9 cellular contexts compared by ENCODE assay signal in the genomic region with DNA sequence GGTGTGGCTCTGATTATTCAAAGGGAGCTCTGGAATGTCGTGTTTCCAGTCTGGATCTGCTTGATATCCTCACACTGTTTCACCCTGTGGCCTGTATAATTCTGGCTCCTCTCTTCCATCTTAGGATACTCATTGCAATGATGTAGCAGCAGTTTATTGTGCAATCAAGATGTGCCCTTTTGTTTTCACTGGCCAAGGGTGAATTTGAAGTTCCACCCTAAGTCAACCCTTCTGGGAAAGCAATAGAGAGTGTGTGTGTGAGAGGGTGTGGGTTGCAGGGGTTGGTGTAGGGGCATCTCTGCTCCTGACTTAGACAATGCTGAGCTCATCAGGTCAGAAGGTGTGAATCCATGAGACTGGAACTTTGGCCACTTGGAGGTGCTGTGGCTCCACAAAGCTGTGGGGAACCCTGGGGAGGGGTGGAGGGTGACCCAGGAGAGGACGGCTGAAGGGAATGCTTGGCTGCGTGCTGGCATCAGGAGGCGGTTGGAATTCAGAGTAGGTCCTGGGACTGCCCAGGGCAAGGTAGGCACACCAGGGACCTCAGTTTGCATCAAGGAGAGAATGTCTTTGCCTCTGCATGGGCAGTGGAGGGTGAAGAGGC.
DNase-seq lines count a peak whose midpoint lies in the region; ATAC-seq, FAIRE-seq and TF ChIP-seq lines count a peak whose summit lies in the region.
"Had no signal": no experiment of that assay in that cellular context is flagged by ENCODE, and none has a peak within 500 bp of the region (broad histone marks: within the 10 kb centered on the region; RNA-seq: fewer than 3 reads in every experiment).

No MANE protein-coding gene starts in this region.

- no peaks in the 10 kb centered on the region for H4K20me1 ChIP-seq in GM12878 (ENCODE audit: control insufficient read depth, insufficient read depth)

- H3K4me3 ChIP-seq in LNCaP clone FGC (ENCODE audit: low read depth, low read length): no peak overlapping the region
- no peak overlapping the region for H3K4me3 ChIP-seq in GM12878
- H3K4me3 ChIP-seq in mucosa of descending colon: no peak overlapping the region

- 0 out of 2 replicates have a peak, but pooled peaks have one; percentile 17 for TF ChIP-seq CTCF in LNCaP clone FGC (IDR thresholded peaks at IDR 0.05; ENCODE audit: control insufficient read depth, extremely low read depth, insufficient read depth)
- no peak for TF ChIP-seq CTCF in GM12878 (IDR thresholded peaks at IDR 0.05 in 2 of 3, conservative IDR thresholded peaks at IDR 0.05 in 1 of 3; ENCODE audit: control insufficient read depth in 2 of 3, extremely low read depth in 1 of 3, insufficient read depth in 1 of 3, low read depth in 3 of 3, low read length in 3 of 3)
- no peak for TF ChIP-seq CTCF in mucosa of descending colon (IDR thresholded peaks at IDR 0.05)

- no peak for TF ChIP-seq RAD21 in GM12878 (IDR thresholded peaks at IDR 0.05; ENCODE audit: insufficient read depth, low read depth, low read length)

- no peaks in the 10 kb centered on the region for H3K4me1 ChIP-seq in GM12878 (ENCODE audit: control insufficient read depth, insufficient read depth, low read length)
- H3K4me1 ChIP-seq in mucosa of descending colon (ENCODE audit: low read depth): no peaks in the 10 kb centered on the region

- no peak overlapping the region for H2AFZ ChIP-seq in GM12878 (ENCODE audit: control insufficient read depth, low read depth, low read length)

- H3K9ac ChIP-seq in GM12878 (ENCODE audit: control insufficient read depth, insufficient read depth, low read length): no peak overlapping the region

- H3K79me2 ChIP-seq in GM12878 (ENCODE audit: control insufficient read depth, insufficient read depth, low read length): no peaks in the 10 kb centered on the region

- H3K27me3 ChIP-seq in GM12878 (replicated peaks in 1 of 2; ENCODE audit: control insufficient read depth in 2 of 2, insufficient read depth in 2 of 2, low read length in 1 of 2): no peaks in the 10 kb centered on the region

- DNase-seq in EH (ENCODE audit: low read depth) (peak; percentile 58), LNCaP clone FGC (ENCODE audit: low read depth) (no peak), GM12878 (ENCODE audit: low read depth, low spot score) (no peak), mucosa of descending colon (no peak), NCI-H2107 (lab: John Stamatoyannopoulos, UW) (no peak), T-helper 2 cell (no peak), NCI-H2081 (lab: John Stamatoyannopoulos, UW) (no peak)
- DNase-seq: SHP77 had no signal

- CTCF ChIA-PET in GM12878 (lab: Yijun Ruan, JAX): interaction anchor here (0.6 to 1.3 kb wide), 2 partner anchors 8 to 1781 kb away, joined by 3 read pairs; no protein-coding TSS in a partner anchor

- TF ChIP-seq POLR2A in GM12878 (IDR thresholded peaks at IDR 0.05; ENCODE audit: low read depth, low read length): no peak

- POLR2A ChIA-PET in GM12878 (lab: Charles Lee): no interaction called here

- BruUV-seq in GM12878 (replicated peaks; lab: Mats Ljungman, UMichigan): no TSS peak

- ATAC-seq in GM12878: peak; percentile 36
- ATAC-seq in mucosa of descending colon: peak; percentile 48
- ATAC-seq in GM21529 (IDR thresholded peaks at IDR 0.05; ENCODE audit: unreplicated experiment): no peak

- in situ Hi-C loops in GM12878 (cut with MboI): no loop called here

- no peak overlapping the region for H3K4me2 ChIP-seq in GM12878 (ENCODE audit: control insufficient read depth, insufficient read depth)

- FAIRE-seq in GM12878 (lab: Jason Lieb, UNC): no peak

- H3K36me3 ChIP-seq in GM12878 (ENCODE audit: control insufficient read depth in 2 of 2, insufficient read depth in 2 of 2, low read length in 1 of 2): no peaks in the 10 kb centered on the region
- H3K36me3 ChIP-seq in mucosa of descending colon (ENCODE audit: low read depth): no peaks in the 10 kb centered on the region

- TF ChIP-seq EP300 in GM12878 (IDR thresholded peaks at IDR 0.05; ENCODE audit: borderline replicate concordance in 1 of 2, control insufficient read depth in 1 of 2, low read depth in 2 of 2, low read length in 2 of 2): no peak

- H3K27ac ChIP-seq in GM12878 (ENCODE audit: control insufficient read depth, insufficient read depth): no peak overlapping the region

- 13% methylated on average over 4 of the region's 4 CpGs for WGBS in GM12878 (ENCODE audit: insufficient coverage, insufficient replicate concordance, low lambda C conversion rate, missing lambda C conversion rate)

- intact Hi-C loops in GM12878 (cut with micrococcal nuclease; ENCODE audit: unreplicated experiment) (no loop called here), mucosa of descending colon (cut with DNase I, micrococcal nuclease) (no loop called here)

- SMC1A ChIA-PET in GM12878 (lab: Charles Lee; ENCODE audit: uncharacterized antibody, unreplicated experiment): no interaction called here

- RAD21 ChIA-PET in GM12878 (lab: Charles Lee; ENCODE audit: unreplicated experiment): no interaction called here

- H3K9me3 ChIP-seq in GM12878 (replicated peaks; ENCODE audit: control insufficient read depth, insufficient read depth, low read length) (no peaks in the 10 kb centered on the region), mucosa of descending colon (no peaks in the 10 kb centered on the region)

TF ChIP-seq in GM12878, 131 proteins besides CTCF, POLR2A, EP300 and RAD21:
- TF ChIP-seq LARP7 (IDR thresholded peaks at IDR 0.05) (no peak), BMI1 (IDR thresholded peaks at IDR 0.05; ENCODE audit: borderline replicate concordance) (no peak), JUNB (IDR thresholded peaks at IDR 0.05) (no peak), IRF4 (IDR thresholded peaks at IDR 0.05; ENCODE audit: low read depth, low read length) (no peak), KAT2A (conservative IDR thresholded peaks at IDR 0.05; ENCODE audit: control insufficient read depth, low read depth, low read length) (no peak), NFXL1 (IDR thresholded peaks at IDR 0.05; ENCODE audit: borderline replicate concordance) (no peak), BCL11A (IDR thresholded peaks at IDR 0.05; ENCODE audit: low read depth, low read length) (no peak), TCF7 (IDR thresholded peaks at IDR 0.05; ENCODE audit: borderline replicate concordance) (no peak)
